8 cellular contexts compared by ENCODE assay signal in genomic region chr10:13346912-13347234, GRCh38. TPM values are rescaled to one million over a fixed set of nuclear protein-coding genes. Genes with fewer than 3 reads are reported as not detected.
DNase-seq lines count a peak whose midpoint lies in the region; ATAC-seq and TF ChIP-seq lines count a peak whose summit lies in the region.

No MANE protein-coding gene starts in this region.

- H3K9me3 Mint-ChIP-seq in natural killer cell = no peaks in the 10 kb centered on the region

- H3K4me3 Mint-ChIP-seq in natural killer cell = peak overlapping the region; percentile 83

- peak overlapping the region; percentile 97 for H3K9ac ChIP-seq in BLaER1

- peak overlapping the region; percentile 67 to 80 for H3K27ac Mint-ChIP-seq in natural killer cell

- peak overlapping the region; percentile 87 for H3K4me2 ChIP-seq in BLaER1

- peaks cover 35% of the 10 kb centered on the region; the same call in 1 of the 2 replicates for H4K20me1 ChIP-seq in BLaER1

- no peak for TF ChIP-seq CTCF in coronary artery (IDR thresholded peaks at IDR 0.05)
- TF ChIP-seq CTCF in natural killer cell (IDR thresholded peaks at IDR 0.05) = no peak

- peaks cover 42% of the 10 kb centered on the region for H3K4me1 ChIP-seq in BLaER1

- peaks cover 2 to 8% of the 10 kb centered on the region in 2 donors for H3K27me3 Mint-ChIP-seq in natural killer cell (ENCODE audit: low read depth in 2 of 2)

- peak overlapping the region; percentile 98 for H3K27ac ChIP-seq in BLaER1
- H3K27ac ChIP-seq in KOPT-K1 (ENCODE audit: low read depth, low read length, poor library complexity, severe bottlenecking) = peak overlapping the region; percentile 99
- peak overlapping the region; percentile 87 to 95 for H3K27ac ChIP-seq in coronary artery

- H3K4me3 ChIP-seq in BLaER1 (peak overlapping the region; percentile 94), coronary artery (peak overlapping the region; percentile 93)

- H3K9me3 ChIP-seq in BLaER1 = no peaks in the 10 kb centered on the region
- no peaks in the 10 kb centered on the region for H3K9me3 ChIP-seq in KOPT-K1 (ENCODE audit: insufficient read depth, low read length, poor library complexity, severe bottlenecking)

- intact Hi-C loops in natural killer cell (cut with micrococcal nuclease) = loop anchor here (5.0 kb wide), 1 partner anchor 45 kb away; the partner anchor contains the start of gene PHYH

- H3K36me3 ChIP-seq in BLaER1 (peaks cover 28% of the 10 kb centered on the region), KOPT-K1 (ENCODE audit: insufficient read depth, low read length) (peaks cover 30% of the 10 kb centered on the region)

- H3K4me1 Mint-ChIP-seq in natural killer cell = peaks cover 19 to 25% of the 10 kb centered on the region in 2 donors

- H3K36me3 Mint-ChIP-seq in natural killer cell = no peaks in the 10 kb centered on the region

- no peak for DNase-seq in coronary artery (ENCODE audit: low spot score)
- no peak for DNase-seq in natural killer cell
- DNase-seq in stimulated activated CD4-positive, alpha-beta T cell treated with anti-CD3 and anti-CD28 coated beads, Interleukin-12 subunit alpha, Interleukin-12 subunit beta, amount 100 ng/mL, for 4 hours = no peak
- no peak for DNase-seq in DMS153 (lab: John Stamatoyannopoulos, UW)

- ATAC-seq in natural killer cell = no peak
- ATAC-seq in GM18502 (IDR thresholded peaks at IDR 0.05; ENCODE audit: poor library complexity, unreplicated experiment) = no peak
- ATAC-seq in HG02798 (IDR thresholded peaks at IDR 0.05; ENCODE audit: poor library complexity, unreplicated experiment) = no peak

- no peaks in the 10 kb centered on the region for H3K27me3 ChIP-seq in BLaER1

RNA-seq across cellular contexts. Expression of gene SEPHS1, which starts 1.2 kb away (rescaled TPM):
- total RNA-seq in natural killer cell = 10 to 100 TPM; 20.4 to 28.2 (median 23.4) TPM

RNA-seq across cellular contexts. Expression of gene PHYH, which starts 47.0 kb away (rescaled TPM):
- 1 to 10 TPM; 6.9 to 7.3 (median 7.2) TPM for total RNA-seq in natural killer cell
